Comparison of ENCODE assay signal across 12 cellular contexts in genomic region chr2:222523783-222524544, GRCh38.
DNase-seq lines count a peak whose midpoint lies in the region; ATAC-seq and TF ChIP-seq lines count a peak whose summit lies in the region.
"Had no signal": no experiment of that assay in that cellular context is flagged by ENCODE, and none has a peak within 500 bp of the region (broad histone marks: within the 10 kb centered on the region; RNA-seq: fewer than 3 reads in every experiment).

No MANE protein-coding gene starts in this region.

- peaks cover 6% of the 10 kb centered on the region; the same call in 1 of the 2 replicates for H3F3A ChIP-seq in GM23248 (ENCODE audit: insufficient read depth)

- H3K4me3 ChIP-seq in GM23248, result no peak overlapping the region
- H3K4me3 ChIP-seq in lower lobe of right lung, result no peak overlapping the region
- H3K4me3 ChIP-seq: Peyer's patch had no signal

- H3K9me2 ChIP-seq in GM23248 (ENCODE audit: insufficient read depth), result no peaks in the 10 kb centered on the region

- DNase-seq in GM23248 (peak; percentile 3), lower lobe of right lung (no peak), COLO829 (ENCODE audit: low spot score) (no peak), NOMO-1 (lab: John Stamatoyannopoulos, UW; ENCODE audit: unreplicated experiment in 2 of 2) (no peak)
- DNase-seq: activated naive CD8-positive, alpha-beta T cell treated with anti-CD3 and anti-CD28 coated beads for 36 hours; Peyer's patch; stimulated activated CD4-positive, alpha-beta T cell treated with anti-CD3 and anti-CD28 coated beads, Interleukin-4, amount 100 ng/mL, for 24 hours; stimulated activated naive CD8-positive, alpha-beta T cell treated with anti-CD3 and anti-CD28 coated beads, Interleukin-15, Interleukin-2, amounts not matched to agents 100 U/mL and 50 U/mL, for 24 hours had no signal

- H3K27ac ChIP-seq in GM23248 (no peak overlapping the region), lower lobe of right lung (no peak overlapping the region)
- H3K27ac ChIP-seq: Peyer's patch had no signal

- no peak overlapping the region for H3K9ac ChIP-seq in GM23248

- TF ChIP-seq CTCF in lower lobe of right lung (IDR thresholded peaks at IDR 0.05), result no peak

- H3K79me2 ChIP-seq in GM23248 (ENCODE audit: insufficient read depth), result no peaks in the 10 kb centered on the region

- WGBS in GM23248 (ENCODE audit: low coverage in 1 of 2, low lambda C conversion rate in 2 of 2, missing lambda C conversion rate in 2 of 2), 2 experiments, result 62 to 67% methylated on average over 4 of the region's 4 CpGs

- H3K9me3 ChIP-seq in GM23248 (ENCODE audit: low read depth) (no peaks in the 10 kb centered on the region), lower lobe of right lung (no peaks in the 10 kb centered on the region)
- H3K9me3 ChIP-seq: Peyer's patch had no signal

- intact Hi-C loops in lower lobe of right lung (cut with DNase I), result no loop called here

- in situ Hi-C loops in GM23248 (cut with MboI), result no loop called here

- no peak overlapping the region for H2AFZ ChIP-seq in GM23248

- ATAC-seq in GM19043 (IDR thresholded peaks at IDR 0.05; ENCODE audit: low read depth, unreplicated experiment) (peak; percentile 52), HG03280 (IDR thresholded peaks at IDR 0.05; ENCODE audit: unreplicated experiment) (peak; percentile 45), lower lobe of right lung (peak; percentile 34 to 58), GM18519 (IDR thresholded peaks at IDR 0.05; ENCODE audit: low FRiP score, unreplicated experiment) (no peak), GM19035 (IDR thresholded peaks at IDR 0.05; ENCODE audit: unreplicated experiment) (no peak)
- ATAC-seq: stimulated activated naive CD8-positive, alpha-beta T cell treated with anti-CD3 and anti-CD28 coated beads, Interleukin-15, Interleukin-2, amounts not matched to agents 100 U/mL and 50 U/mL, for 24 hours had no signal

- H3K36me3 ChIP-seq in GM23248 (ENCODE audit: low read depth), result no peaks in the 10 kb centered on the region
- H3K36me3 ChIP-seq in lower lobe of right lung, result no peaks in the 10 kb centered on the region

- no peaks in the 10 kb centered on the region for H3K27me3 ChIP-seq in GM23248 (replicated peaks; ENCODE audit: insufficient read depth)
- H3K27me3 ChIP-seq in lower lobe of right lung (ENCODE audit: low read depth), result no peaks in the 10 kb centered on the region
- H3K27me3 ChIP-seq: Peyer's patch had no signal

- H3K4me2 ChIP-seq in GM23248 (ENCODE audit: unreplicated experiment), result no peak overlapping the region

- no peaks in the 10 kb centered on the region for H4K20me1 ChIP-seq in GM23248 (ENCODE audit: insufficient read depth)

- H3K4me1 ChIP-seq in GM23248 (ENCODE audit: insufficient read depth), result no peaks in the 10 kb centered on the region
- peaks cover 6% of the 10 kb centered on the region for H3K4me1 ChIP-seq in lower lobe of right lung

Comparison
In these comparisons a context has a peak if more than half of its experiments do, and no peak if none do; other contexts are left out.
1. ATAC-seq: peak in GM19043 (single experiment), HG03280 (single experiment) and lower lobe of right lung (2 of 2); none in GM18519 (single experiment) and GM19035 (single experiment).